ENCODE assay signal across 1 cellular context in the genomic region with DNA sequence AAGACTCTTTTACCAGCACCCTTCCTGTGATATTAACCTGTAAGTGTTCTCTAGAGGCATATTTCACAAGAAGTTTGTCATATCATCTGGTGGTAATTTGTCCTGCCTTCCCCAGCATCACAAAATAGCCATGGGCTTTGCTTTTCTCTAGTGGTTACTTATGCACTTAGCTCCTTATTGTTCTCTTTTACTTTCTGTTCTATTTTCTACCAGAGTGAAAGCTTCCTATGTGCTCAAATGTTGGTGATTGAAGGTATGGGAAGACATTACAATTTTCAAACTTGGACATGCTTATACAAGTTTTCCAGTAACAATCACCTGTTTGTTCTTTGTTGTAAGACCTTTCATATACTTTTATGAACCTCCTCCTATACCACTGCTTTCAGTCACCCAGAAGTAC.
TF ChIP-seq lines count a peak whose summit lies in the region.

No MANE protein-coding gene starts in this region.

TF ChIP-seq in GM12878, 131 proteins besides CTCF, POLR2A, EP300 and RAD21:
- TF ChIP-seq ZZZ3 (IDR thresholded peaks at IDR 0.05; ENCODE audit: control insufficient read depth, insufficient read length, low read depth) (no peak), ZBTB11 (CRISPR knock-in tag; IDR thresholded peaks at IDR 0.05) (no peak), RBBP5 (conservative IDR thresholded peaks at IDR 0.05) (no peak), EGR1 (IDR thresholded peaks at IDR 0.05; ENCODE audit: borderline replicate concordance in 1 of 2, low read depth in 2 of 2, low read length in 2 of 2) (no peak), RUNX3 (IDR thresholded peaks at IDR 0.05; ENCODE audit: low read length) (no peak), HDAC2 (IDR thresholded peaks at IDR 0.05) (no peak)
TF ChIP-seq in GM12878: peak in this region for 0.
